In the genomic region with DNA sequence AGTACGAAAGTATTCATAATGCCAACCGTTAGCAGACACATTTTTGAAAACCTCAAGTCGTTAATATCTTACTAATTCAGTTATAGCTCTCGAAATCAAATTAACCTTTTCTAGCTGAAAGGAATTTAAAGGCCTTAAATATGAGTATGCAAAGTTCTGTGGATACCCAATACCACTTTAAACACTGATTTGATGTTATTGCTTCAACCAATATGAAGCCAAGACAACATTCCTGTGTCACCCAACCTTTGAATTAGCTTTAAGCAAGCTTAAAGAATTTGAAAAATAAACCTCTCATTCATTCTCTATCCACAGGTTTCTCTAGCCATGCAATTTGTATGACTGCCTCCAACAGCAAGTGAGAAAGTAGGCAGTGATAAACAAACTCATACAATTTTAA, we compare ENCODE assay signal across 10 cellular contexts.
DNase-seq lines count a peak whose midpoint lies in the region; ATAC-seq and TF ChIP-seq lines count a peak whose summit lies in the region.
"Had no signal": no experiment of that assay in that cellular context is flagged by ENCODE, and none has a peak within 500 bp of the region (broad histone marks: within the 10 kb centered on the region; RNA-seq: fewer than 3 reads in every experiment).

No MANE protein-coding gene starts in this region.

- H3K9me3 Mint-ChIP-seq in MCF 10A (ENCODE audit: unreplicated experiment) (no peaks in the 10 kb centered on the region), memory B cell (no peaks in the 10 kb centered on the region)

- TF ChIP-seq CTCF in heart left ventricle (IDR thresholded peaks at IDR 0.05) (no peak), MCF 10A (IDR thresholded peaks at IDR 0.05; ENCODE audit: unreplicated experiment) (no peak), upper lobe of left lung (IDR thresholded peaks at IDR 0.05) (no peak)

- H3K27ac Mint-ChIP-seq in MCF 10A (ENCODE audit: low read depth, unreplicated experiment): peak overlapping the region; percentile 84
- no peak overlapping the region for H3K27ac Mint-ChIP-seq in memory B cell

- no TSS peak for BruUV-seq in MCF 10A (replicated peaks; lab: Mats Ljungman, UMichigan)

- peaks cover 30% of the 10 kb centered on the region for H3K4me1 Mint-ChIP-seq in MCF 10A (ENCODE audit: insufficient read depth, unreplicated experiment)
- peaks cover 2% of the 10 kb centered on the region for H3K4me1 Mint-ChIP-seq in memory B cell

- POLR2A ChIA-PET in MCF 10A (lab: Yijun Ruan, JAX): interaction anchor here (0.5 to 3.0 kb wide), 13 partner anchors 10 to 135 kb away, joined by 3 to 21 read pairs (median 4); no protein-coding TSS in a partner anchor

- ATAC-seq in heart left ventricle (no peak), Right ventricle myocardium inferior (no peak), memory B cell (ENCODE audit: low read depth) (no peak), upper lobe of left lung (ENCODE audit: low FRiP score in 2 of 2) (no peak)

- H3K27ac ChIP-seq in heart left ventricle (peak overlapping the region in 7 of 12 donors; percentile 15 to 85 (median 47)), upper lobe of left lung (peak overlapping the region in 3 of 4 donors; percentile 51 to 83 (median 52))

- no peaks in the 10 kb centered on the region for H3K36me3 Mint-ChIP-seq in MCF 10A (ENCODE audit: insufficient read depth, unreplicated experiment)
- H3K36me3 Mint-ChIP-seq in memory B cell: no peaks in the 10 kb centered on the region

- H3K9me3 ChIP-seq in heart left ventricle (no peaks in the 10 kb centered on the region), upper lobe of left lung (no peaks in the 10 kb centered on the region)

- TF ChIP-seq EP300 in upper lobe of left lung (IDR thresholded peaks at IDR 0.05): no peak

- H3K4me1 ChIP-seq in heart left ventricle (peaks cover 0 to 32% (median 0%) of the 10 kb centered on the region in 12 donors), upper lobe of left lung (peaks cover 0 to 8% (median 4%) of the 10 kb centered on the region in 4 donors)

- H3K36me3 ChIP-seq in heart left ventricle (no peaks in the 10 kb centered on the region), upper lobe of left lung (no peaks in the 10 kb centered on the region)

- H3K4me3 Mint-ChIP-seq in MCF 10A (ENCODE audit: unreplicated experiment) (peak overlapping the region; percentile 76), memory B cell (peak overlapping the region; percentile 3)

- H3K27me3 ChIP-seq in heart left ventricle: no peaks in the 10 kb centered on the region
- no peaks in the 10 kb centered on the region for H3K27me3 ChIP-seq in upper lobe of left lung

- H3K27me3 Mint-ChIP-seq in MCF 10A (ENCODE audit: insufficient read depth, unreplicated experiment) (no peaks in the 10 kb centered on the region), memory B cell (peaks cover 3% of the 10 kb centered on the region)

- H3K4me3 ChIP-seq in heart left ventricle (peak overlapping the region in 11 of 12 donors; percentile 11 to 62 (median 46)), upper lobe of left lung (peak overlapping the region in 3 of 4 donors; percentile 35 to 51 (median 47))

- no peak for DNase-seq in heart left ventricle
- no peak for DNase-seq in Right ventricle myocardium inferior (ENCODE audit: missing footprints)
- no peak for DNase-seq in MCF 10A (ENCODE audit: unreplicated experiment)
- no peak for DNase-seq in memory B cell (ENCODE audit: low spot score in 2 of 2)
- no peak for DNase-seq in upper lobe of left lung
- no peak for DNase-seq in NCI-H748 treated with DMSO at 0.1 percent for 48 hours (lab: John Stamatoyannopoulos, UW)
- no peak for DNase-seq in cerebellar nuclear complex (lab: John Stamatoyannopoulos, UW)
- DNase-seq in NCI-H526 treated with DMSO at 0.1 percent for 48 hours (lab: John Stamatoyannopoulos, UW): no peak
- DNase-seq: NCI-H1105 treated with DMSO at 0.1 percent for 48 hours, posterior cingulate gyrus had no signal

- 69 to 73% (median 70%) methylated on average over 4 of the region's 4 CpGs for WGBS in heart left ventricle, 4 donors
- WGBS in upper lobe of left lung, 2 donors: 48 to 63% methylated on average over 4 of the region's 4 CpGs

- intact Hi-C loops in heart left ventricle (cut with DNase I) (loop anchor here in 1 of 10 donors (10.0 kb wide), 1 partner anchor 54 kb away; no protein-coding TSS in a partner anchor), Right ventricle myocardium inferior (cut with DNase I) (no loop called here), MCF 10A (cut with micrococcal nuclease) (loop anchor here (2.0 to 5.0 kb wide), 3 partner anchors 96 to 157 kb away; no protein-coding TSS in a partner anchor)

- CTCF ChIA-PET in MCF 10A (lab: Yijun Ruan, JAX): interaction anchor here (0.6 to 1.5 kb wide), 3 partner anchors 56 to 111 kb away, joined by 3 to 7 read pairs (median 4); no protein-coding TSS in a partner anchor

- no peak for TF ChIP-seq POLR2A in heart left ventricle (IDR thresholded peaks at IDR 0.05)
- TF ChIP-seq POLR2A in upper lobe of left lung (IDR thresholded peaks at IDR 0.05): no peak
